Comparison of ENCODE assay signal across 10 cellular contexts in genomic region chr17:81059026-81059425, GRCh38.
"Had no signal": no experiment of that assay in that cellular context is flagged by ENCODE, and none has a peak within 500 bp of the region (broad histone marks: within the 10 kb centered on the region; RNA-seq: fewer than 3 reads in every experiment).

No MANE protein-coding gene starts in this region.

- ATAC-seq: heart right ventricle, left ventricle myocardium superior, SK-N-SH treated with all-trans-retinoic acid at 6 μM for 48 hours, WTC11 had no signal

- H3K27ac ChIP-seq: neutrophil had no signal

- H3K36me3 ChIP-seq: neutrophil had no signal

- H3K27me3 ChIP-seq: heart right ventricle, neutrophil, testis had no signal

- H3K9me3 ChIP-seq: heart right ventricle, neutrophil, testis had no signal

- DNase-seq: activated naive CD4-positive, alpha-beta T cell treated with Interleukin-2 at 50 U/mL for 16 hours; heart right ventricle; kidney; left ventricle myocardium superior; stimulated activated CD4-positive, alpha-beta T cell treated with anti-CD3 and anti-CD28 coated beads, Interleukin-4, amount 100 ng/mL, for 1 hour; stimulated activated CD8-positive, alpha-beta memory T cell treated with anti-CD3 and anti-CD28 coated beads, Interleukin-4, amount 100 ng/mL, for 48 hours; testis had no signal

- H3K4me3 ChIP-seq: heart right ventricle, testis had no signal
